9 cellular contexts compared by ENCODE assay signal in the genomic region with DNA sequence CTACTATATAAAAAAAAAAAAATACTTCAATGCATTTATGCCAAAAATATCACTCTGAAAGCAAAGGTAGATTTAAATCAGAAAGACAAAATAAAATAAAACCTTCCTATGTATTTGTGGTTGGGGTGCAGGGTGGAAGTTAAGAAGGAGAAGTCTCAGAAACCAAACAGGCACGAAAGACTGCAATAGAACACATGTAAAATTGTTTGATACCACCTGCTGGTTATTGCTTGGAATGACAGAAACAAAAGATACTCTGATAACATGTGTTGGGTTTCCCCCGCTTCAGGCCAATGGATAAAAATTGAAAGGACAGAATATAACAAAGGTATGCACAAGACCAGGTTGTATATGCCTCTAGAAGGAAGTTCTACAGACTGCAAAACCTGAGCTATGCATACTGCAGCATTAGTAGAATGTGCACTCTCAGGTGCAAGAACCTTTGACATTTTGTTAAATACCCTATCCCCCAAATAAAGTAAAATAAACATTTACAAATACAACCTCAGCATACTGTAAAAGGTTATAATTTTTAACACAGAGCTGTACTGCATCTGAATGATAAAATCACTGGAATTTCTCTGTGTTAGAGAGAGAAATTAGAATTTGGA.
DNase-seq lines count a peak whose midpoint lies in the region; ATAC-seq and TF ChIP-seq lines count a peak whose summit lies in the region.
"Had no signal": no experiment of that assay in that cellular context is flagged by ENCODE, and none has a peak within 500 bp of the region (broad histone marks: within the 10 kb centered on the region; RNA-seq: fewer than 3 reads in every experiment).

No MANE protein-coding gene starts in this region.

- ATAC-seq in HG03442 (IDR thresholded peaks at IDR 0.05; ENCODE audit: unreplicated experiment) (peak; percentile 88), natural killer cell (no peak)
- ATAC-seq: HCT116 had no signal

- intact Hi-C loops in natural killer cell (cut with micrococcal nuclease) = no loop called here

- H3K4me1 Mint-ChIP-seq in natural killer cell = no peaks in the 10 kb centered on the region

- no peak overlapping the region for H3K27ac Mint-ChIP-seq in natural killer cell

- no peaks in the 10 kb centered on the region for H3K27me3 Mint-ChIP-seq in natural killer cell (ENCODE audit: low read depth in 2 of 2)

- no peak for TF ChIP-seq CTCF in natural killer cell (IDR thresholded peaks at IDR 0.05)

- peaks cover 4 to 8% of the 10 kb centered on the region in 2 donors for H3K9me3 Mint-ChIP-seq in natural killer cell

- H3K36me3 Mint-ChIP-seq in natural killer cell = no peaks in the 10 kb centered on the region

- H3K4me3 Mint-ChIP-seq in natural killer cell = no peak overlapping the region

- peak; percentile 38 for DNase-seq in CMK (ENCODE audit: low read depth)
- peak; percentile 1 for DNase-seq in GM19238 (ENCODE audit: insufficient read length, low spot score)
- DNase-seq in RKO (ENCODE audit: low spot score) = peak; percentile 63
- peak; percentile 2 for DNase-seq in glomerular visceral epithelial cell (ENCODE audit: extremely low spot score)
- DNase-seq in stimulated activated CD4-positive, alpha-beta T cell treated with anti-CD3 and anti-CD28 coated beads, Interleukin-2, amount 100 ng/mL, for 48 hours = no peak
- no peak for DNase-seq in NCI-H187 treated with DMSO at 0.1 percent for 48 hours (lab: John Stamatoyannopoulos, UW)
- no peak for DNase-seq in natural killer cell

Comparison
In these comparisons a context has a peak if more than half of its experiments do, and no peak if none do; other contexts are left out.
1. DNase-seq: peak in CMK (single experiment), GM19238 (single experiment), RKO (single experiment) and glomerular visceral epithelial cell (single experiment); none in stimulated activated CD4-positive, alpha-beta T cell treated with anti-CD3 and anti-CD28 coated beads, Interleukin-2, amount 100 ng/mL, for 48 hours (0 of 2), NCI-H187 treated with DMSO at 0.1 percent for 48 hours (single experiment) and natural killer cell (single experiment).